29 cellular contexts compared by ENCODE assay signal in genomic region chr12:54182086-54182485, GRCh38.
"Had no signal": no experiment of that assay in that cellular context is flagged by ENCODE, and none has a peak within 500 bp of the region (broad histone marks: within the 10 kb centered on the region; RNA-seq: fewer than 3 reads in every experiment).

No MANE protein-coding gene starts in this region.

- H3K9me3 Mint-ChIP-seq: stimulated activated effector memory CD8-positive, alpha-beta T cell treated with anti-CD3 and anti-CD28 coated beads, Interleukin-12 subunit alpha, Interleukin-12 subunit beta, amount 100 ng/mL, for 72 hours; stimulated activated memory B cell treated with anti-CD40 and anti-IgM and Interleukin-4, amounts not matched to agents 10 μg/mL and 1 μg/mL and 100 μg/mL, for 72 hours; stimulated activated naive B cell treated with anti-CD40 and anti-IgM and Interleukin-4, amounts not matched to agents 10 μg/mL and 1 μg/mL and 100 μg/mL, for 72 hours; stimulated activated naive CD8-positive, alpha-beta T cell treated with anti-CD3 and anti-CD28 coated beads, Interleukin-15, amount 100 ng/mL, for 72 hours; stimulated activated naive CD8-positive, alpha-beta T cell treated with anti-CD3 and anti-CD28 coated beads, Interleukin-15, Interleukin-2, amounts not matched to agents 100 ng/mL and 50 ng/mL, for 24 hours; type B pancreatic cell had no signal

- H3K27me3 Mint-ChIP-seq: stimulated activated memory B cell treated with anti-CD40 and anti-IgM and Interleukin-4, amounts not matched to agents 10 μg/mL and 1 μg/mL and 100 μg/mL, for 72 hours; stimulated activated naive B cell treated with anti-CD40 and anti-IgM and Interleukin-4, amounts not matched to agents 10 μg/mL and 1 μg/mL and 100 μg/mL, for 72 hours; stimulated activated naive CD8-positive, alpha-beta T cell treated with anti-CD3 and anti-CD28 coated beads, Interleukin-15, amount 100 ng/mL, for 72 hours; stimulated activated naive CD8-positive, alpha-beta T cell treated with anti-CD3 and anti-CD28 coated beads, Interleukin-15, Interleukin-2, amounts not matched to agents 100 ng/mL and 50 ng/mL, for 24 hours; type B pancreatic cell had no signal

- DNase-seq: stimulated activated CD4-positive, alpha-beta T cell treated with anti-CD3 and anti-CD28 coated beads, Interleukin-2, amount 100 ng/mL, for 48 hours; stimulated activated CD4-positive, alpha-beta T cell treated with anti-CD3 and anti-CD28 coated beads, Interleukin-4, amount 100 ng/mL, for 1 hour; stimulated activated CD4-positive, alpha-beta T cell treated with anti-CD3 and anti-CD28 coated beads, Interleukin-4, amount 100 ng/mL, for 24 hours; stimulated activated CD4-positive, alpha-beta T cell treated with anti-CD3 and anti-CD28 coated beads, Interleukin-4, amount 100 ng/mL, for 4 hours; stimulated activated CD8-positive, alpha-beta memory T cell treated with anti-CD3 and anti-CD28 coated beads, Interleukin-4, amount 100 ng/mL, for 48 hours; stimulated activated naive B cell treated with anti-CD40 and anti-IgM and Interleukin-4, amounts not matched to agents 10 μg/mL and 1 μg/mL and 100 μg/mL, for 72 hours; stimulated activated naive CD4-positive, alpha-beta T cell; stimulated activated naive CD4-positive, alpha-beta T cell treated with Interleukin-2 at 50 U/mL for 16 hours; stimulated activated naive CD8-positive, alpha-beta T cell treated with anti-CD3 and anti-CD28 coated beads, Interleukin-15, amount 100 ng/mL, for 72 hours; stimulated activated naive CD8-positive, alpha-beta T cell treated with anti-CD3 and anti-CD28 coated beads, Interleukin-15, Interleukin-2, amounts not matched to agents 100 U/mL and 50 U/mL, for 24 hours; stomach; substantia nigra; testis; thyroid gland; tibial artery; transverse colon; trophoblast cell; upper lobe of right lung; uterus had no signal

- H3K4me1 Mint-ChIP-seq: stimulated activated effector memory CD8-positive, alpha-beta T cell treated with anti-CD3 and anti-CD28 coated beads, Interleukin-12 subunit alpha, Interleukin-12 subunit beta, amount 100 ng/mL, for 72 hours; stimulated activated memory B cell treated with anti-CD40 and anti-IgM and Interleukin-4, amounts not matched to agents 10 μg/mL and 1 μg/mL and 100 μg/mL, for 72 hours had no signal

- H3K4me1 ChIP-seq: testis, thyroid gland, transverse colon, upper lobe of left lung, upper lobe of right lung, uterus, vagina had no signal

- H3K9me3 ChIP-seq: stomach, suprapubic skin, testis, thoracic aorta, thyroid gland, tibial artery, tibial nerve, transverse colon, upper lobe of left lung, upper lobe of right lung, uterus, vagina had no signal

- H3K4me3 Mint-ChIP-seq: stimulated activated effector memory CD8-positive, alpha-beta T cell treated with anti-CD3 and anti-CD28 coated beads, Interleukin-12 subunit alpha, Interleukin-12 subunit beta, amount 100 ng/mL, for 72 hours; stimulated activated memory B cell treated with anti-CD40 and anti-IgM and Interleukin-4, amounts not matched to agents 10 μg/mL and 1 μg/mL and 100 μg/mL, for 72 hours; stimulated activated naive B cell treated with anti-CD40 and anti-IgM and Interleukin-4, amounts not matched to agents 10 μg/mL and 1 μg/mL and 100 μg/mL, for 72 hours; stimulated activated naive CD8-positive, alpha-beta T cell treated with anti-CD3 and anti-CD28 coated beads, Interleukin-15, amount 100 ng/mL, for 72 hours; stimulated activated naive CD8-positive, alpha-beta T cell treated with anti-CD3 and anti-CD28 coated beads, Interleukin-15, Interleukin-2, amounts not matched to agents 100 ng/mL and 50 ng/mL, for 24 hours; type B pancreatic cell had no signal

- H3K27me3 ChIP-seq: stomach, suprapubic skin, testis, thyroid gland, tibial artery, tibial nerve, transverse colon, upper lobe of left lung, upper lobe of right lung, uterus, vagina had no signal

- H3K27ac Mint-ChIP-seq: stimulated activated effector memory CD8-positive, alpha-beta T cell treated with anti-CD3 and anti-CD28 coated beads, Interleukin-12 subunit alpha, Interleukin-12 subunit beta, amount 100 ng/mL, for 72 hours; stimulated activated memory B cell treated with anti-CD40 and anti-IgM and Interleukin-4, amounts not matched to agents 10 μg/mL and 1 μg/mL and 100 μg/mL, for 72 hours; stimulated activated naive B cell treated with anti-CD40 and anti-IgM and Interleukin-4, amounts not matched to agents 10 μg/mL and 1 μg/mL and 100 μg/mL, for 72 hours; stimulated activated naive CD8-positive, alpha-beta T cell treated with anti-CD3 and anti-CD28 coated beads, Interleukin-15, amount 100 ng/mL, for 72 hours; stimulated activated naive CD8-positive, alpha-beta T cell treated with anti-CD3 and anti-CD28 coated beads, Interleukin-15, Interleukin-2, amounts not matched to agents 100 ng/mL and 50 ng/mL, for 24 hours; type B pancreatic cell had no signal

- H3K4me3 ChIP-seq: stomach, suprapubic skin, testis, thoracic aorta, thyroid gland, tibial artery, tibial nerve, transverse colon, upper lobe of left lung, upper lobe of right lung, uterus, vagina had no signal

- ATAC-seq: stimulated activated effector memory CD8-positive, alpha-beta T cell treated with anti-CD3 and anti-CD28 coated beads, Interleukin-12 subunit alpha, Interleukin-12 subunit beta, amount 100 ng/mL, for 72 hours; stimulated activated memory B cell treated with anti-CD40 and anti-IgM and Interleukin-4, amounts not matched to agents 10 μg/mL and 1 μg/mL and 100 μg/mL, for 72 hours; stimulated activated naive B cell treated with anti-CD40 and anti-IgM and Interleukin-4, amounts not matched to agents 10 μg/mL and 1 μg/mL and 100 μg/mL, for 72 hours; stimulated activated naive CD8-positive, alpha-beta T cell treated with anti-CD3 and anti-CD28 coated beads, Interleukin-15, amount 100 ng/mL, for 72 hours; stimulated activated naive CD8-positive, alpha-beta T cell treated with anti-CD3 and anti-CD28 coated beads, Interleukin-15, Interleukin-2, amounts not matched to agents 100 U/mL and 50 U/mL, for 24 hours; upper lobe of right lung had no signal

- H3K27ac ChIP-seq: stomach, suprapubic skin, testis, thoracic aorta, thyroid gland, tibial artery, tibial nerve, transverse colon, upper lobe of left lung, upper lobe of right lung, uterus, vagina had no signal

- FAIRE-seq: urothelium cell line had no signal

- H3K36me3 ChIP-seq: uterus had no signal
